Comparison of ENCODE assay signal across 10 cellular contexts in the genomic region with DNA sequence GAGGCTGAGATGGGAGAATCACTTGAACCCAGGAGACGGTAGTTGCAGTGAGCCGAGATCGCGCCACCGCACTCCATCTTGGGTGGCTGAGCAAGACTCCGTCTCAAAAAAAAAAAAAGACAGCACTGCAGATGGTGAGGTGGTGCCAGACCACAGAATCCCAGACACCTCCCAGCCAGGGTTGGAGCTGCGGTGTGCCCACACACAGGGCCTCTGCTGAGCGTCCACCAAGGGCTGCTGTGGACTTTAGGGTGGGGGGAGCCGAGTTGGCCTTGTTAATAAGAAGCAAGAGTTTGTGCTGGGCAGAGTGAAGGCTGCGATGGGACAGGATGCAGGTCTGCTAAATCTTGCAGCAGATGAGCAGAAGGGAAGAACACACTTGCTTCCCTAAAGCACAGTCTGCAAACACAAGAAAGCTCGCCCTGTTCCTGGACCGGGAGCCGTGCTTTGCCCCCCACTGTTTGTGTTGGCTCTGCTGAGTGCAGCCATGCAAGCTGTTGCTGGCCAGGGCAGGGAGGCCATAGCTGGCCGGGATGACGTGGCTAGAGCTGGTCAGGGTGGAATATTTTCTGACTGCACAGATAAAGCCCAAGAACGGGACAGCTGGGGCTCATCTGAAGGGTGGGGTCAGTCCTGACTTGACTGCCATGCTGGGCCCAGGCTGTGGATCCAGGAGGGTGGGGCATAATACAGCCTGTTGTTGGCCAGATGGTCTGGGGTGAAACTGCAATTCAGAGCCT. TPM values are rescaled to one million over a fixed set of nuclear protein-coding genes. Genes with fewer than 3 reads are reported as not detected.
A peak's percentile ranks its signal among the peaks of the same experiment; 100 is the strongest.
DNase-seq lines count a peak whose midpoint lies in the region; ATAC-seq lines count a peak whose summit lies in the region.
"Had no signal": no experiment of that assay in that cellular context is flagged by ENCODE, and none has a peak within 500 bp of the region (broad histone marks: within the 10 kb centered on the region; RNA-seq: fewer than 3 reads in every experiment).

No MANE protein-coding gene starts in this region.

- intact Hi-C loops in Right ventricle myocardium inferior (cut with DNase I) (no loop called here), cardiac septum (cut with DNase I) (no loop called here)
- intact Hi-C loops in activated T-helper 1 cell treated with anti-CD3 and anti-CD28 coated beads, Interleukin-12 subunit alpha, Interleukin-12 subunit beta, Interleukin-2, Interleukin-4 antibody, amounts not matched to agents 30 ng/mL and 10 ng/mL and 1 ng/mL, durations not matched to agents 14 hours and 24 hours and 36 hours (cut with micrococcal nuclease): no loop called here

- H3K27ac Mint-ChIP-seq in activated T-helper 1 cell treated with anti-CD3 and anti-CD28 coated beads, Interleukin-12 subunit alpha, Interleukin-12 subunit beta, Interleukin-2, Interleukin-4 antibody, amounts not matched to agents 30 ng/mL and 10 ng/mL and 1 ng/mL, durations not matched to agents 14 hours and 24 hours and 36 hours: no peak overlapping the region
- no peak overlapping the region for H3K27ac Mint-ChIP-seq in T-cell

- peaks cover 34% of the 10 kb centered on the region for H3K36me3 Mint-ChIP-seq in activated T-helper 1 cell treated with anti-CD3 and anti-CD28 coated beads, Interleukin-12 subunit alpha, Interleukin-12 subunit beta, Interleukin-2, Interleukin-4 antibody, amounts not matched to agents 30 ng/mL and 10 ng/mL and 1 ng/mL, durations not matched to agents 14 hours and 24 hours and 36 hours (ENCODE audit: low read depth)
- peaks cover 30% of the 10 kb centered on the region for H3K36me3 Mint-ChIP-seq in T-cell

- no peaks in the 10 kb centered on the region for H3K4me1 Mint-ChIP-seq in activated T-helper 1 cell treated with anti-CD3 and anti-CD28 coated beads, Interleukin-12 subunit alpha, Interleukin-12 subunit beta, Interleukin-2, Interleukin-4 antibody, amounts not matched to agents 30 ng/mL and 10 ng/mL and 1 ng/mL, durations not matched to agents 14 hours and 24 hours and 36 hours (ENCODE audit: low read depth)
- peaks cover 7 to 16% (median 8%) of the 10 kb centered on the region in 3 donors for H3K4me1 Mint-ChIP-seq in T-cell

- ATAC-seq in Right ventricle myocardium inferior (peak; percentile 92), HG03342 (IDR thresholded peaks at IDR 0.05; ENCODE audit: unreplicated experiment) (no peak), T-cell (replicated peaks in 1 of 4) (no peak)

- no peak overlapping the region for H3K4me3 Mint-ChIP-seq in activated T-helper 1 cell treated with anti-CD3 and anti-CD28 coated beads, Interleukin-12 subunit alpha, Interleukin-12 subunit beta, Interleukin-2, Interleukin-4 antibody, amounts not matched to agents 30 ng/mL and 10 ng/mL and 1 ng/mL, durations not matched to agents 14 hours and 24 hours and 36 hours
- H3K4me3 Mint-ChIP-seq in T-cell: no peak overlapping the region
- H3K4me3 Mint-ChIP-seq: central memory CD8-positive, alpha-beta T cell had no signal

- CTCF ChIA-PET in T-cell (lab: Charles Lee): no interaction called here

- POLR2A ChIA-PET in T-cell (lab: Charles Lee): no interaction called here

- peak; percentile 69 for DNase-seq in Right ventricle myocardium inferior (ENCODE audit: missing footprints)
- DNase-seq in cardiac septum (ENCODE audit: low spot score): no peak
- DNase-seq in fibroblast of peridontal ligament (ENCODE audit: extremely low read depth): peak; percentile 83
- peak; percentile 47 for DNase-seq in non-pigmented ciliary epithelial cell (ENCODE audit: low read depth)
- DNase-seq in activated T-helper 1 cell treated with anti-CD3 and anti-CD28 coated beads, Interleukin-12 subunit alpha, Interleukin-12 subunit beta, Interleukin-2, Interleukin-4 antibody, amounts not matched to agents 30 ng/mL and 10 ng/mL and 1 ng/mL, durations not matched to agents 14 hours and 24 hours and 36 hours (ENCODE audit: low spot score): no peak
- no peak for DNase-seq in SIG-M5 treated with dmso at 0.1 percent for 504 hours (lab: John Stamatoyannopoulos, UW; ENCODE audit: unreplicated experiment)
- DNase-seq in T-cell: no peak
- DNase-seq: activated CD4-positive, alpha-beta T cell treated with anti-CD3 and anti-CD28 coated beads for 1 hour had no signal

- no peaks in the 10 kb centered on the region for H3K27me3 Mint-ChIP-seq in activated T-helper 1 cell treated with anti-CD3 and anti-CD28 coated beads, Interleukin-12 subunit alpha, Interleukin-12 subunit beta, Interleukin-2, Interleukin-4 antibody, amounts not matched to agents 30 ng/mL and 10 ng/mL and 1 ng/mL, durations not matched to agents 14 hours and 24 hours and 36 hours (ENCODE audit: insufficient read depth)
- no peaks in the 10 kb centered on the region for H3K27me3 Mint-ChIP-seq in T-cell
- H3K27me3 Mint-ChIP-seq: central memory CD8-positive, alpha-beta T cell had no signal

- H3K9me3 Mint-ChIP-seq in activated T-helper 1 cell treated with anti-CD3 and anti-CD28 coated beads, Interleukin-12 subunit alpha, Interleukin-12 subunit beta, Interleukin-2, Interleukin-4 antibody, amounts not matched to agents 30 ng/mL and 10 ng/mL and 1 ng/mL, durations not matched to agents 14 hours and 24 hours and 36 hours: no peaks in the 10 kb centered on the region
- H3K9me3 Mint-ChIP-seq in T-cell: no peaks in the 10 kb centered on the region
- H3K9me3 Mint-ChIP-seq: central memory CD8-positive, alpha-beta T cell had no signal

RNA-seq across cellular contexts. Expression of a gene that starts 14.4 kb away (rescaled TPM):
- 32.7 TPM for total RNA-seq in Right ventricle myocardium inferior
- 36.4 TPM for total RNA-seq in cardiac septum
- total RNA-seq in activated T-helper 1 cell treated with anti-CD3 and anti-CD28 coated beads, Interleukin-12 subunit alpha, Interleukin-12 subunit beta, Interleukin-2, Interleukin-4 antibody, amounts not matched to agents 30 ng/mL and 10 ng/mL and 1 ng/mL, durations not matched to agents 14 hours and 24 hours and 36 hours: 69.1 and 70.1 TPM in 2 replicates
- 10 to 100 TPM; 21.1 to 34.2 (median 31.8) TPM for total RNA-seq in T-cell

RNA-seq across cellular contexts. Expression of a gene that starts 33.7 kb away (rescaled TPM):
- total RNA-seq in Right ventricle myocardium inferior (25.8 TPM), cardiac septum (25.3 TPM), T-cell (10 to 100 TPM; 36.1 to 42.1 (median 38.6) TPM)
- 51.6 and 52.8 TPM in 2 replicates for total RNA-seq in activated T-helper 1 cell treated with anti-CD3 and anti-CD28 coated beads, Interleukin-12 subunit alpha, Interleukin-12 subunit beta, Interleukin-2, Interleukin-4 antibody, amounts not matched to agents 30 ng/mL and 10 ng/mL and 1 ng/mL, durations not matched to agents 14 hours and 24 hours and 36 hours

RNA-seq across cellular contexts. Expression of a gene that starts 38.1 kb away (rescaled TPM):
- total RNA-seq in Right ventricle myocardium inferior (2.0 TPM), cardiac septum (1.6 TPM), T-cell (10 to 100 TPM in 1 of 5 donors, 1 to 10 TPM in 4; 6.0 to 10.2 (median 7.1) TPM)
- total RNA-seq in activated T-helper 1 cell treated with anti-CD3 and anti-CD28 coated beads, Interleukin-12 subunit alpha, Interleukin-12 subunit beta, Interleukin-2, Interleukin-4 antibody, amounts not matched to agents 30 ng/mL and 10 ng/mL and 1 ng/mL, durations not matched to agents 14 hours and 24 hours and 36 hours: 20.1 and 20.6 TPM in 2 replicates

RNA-seq across cellular contexts. Expression of a gene that starts 59.6 kb away (rescaled TPM):
- total RNA-seq in Right ventricle myocardium inferior: 23.0 TPM
- 24.3 TPM for total RNA-seq in cardiac septum
- total RNA-seq in activated T-helper 1 cell treated with anti-CD3 and anti-CD28 coated beads, Interleukin-12 subunit alpha, Interleukin-12 subunit beta, Interleukin-2, Interleukin-4 antibody, amounts not matched to agents 30 ng/mL and 10 ng/mL and 1 ng/mL, durations not matched to agents 14 hours and 24 hours and 36 hours: 31.5 and 34.5 TPM in 2 replicates
- 10 to 100 TPM; 32.6 to 46.1 (median 43.2) TPM for total RNA-seq in T-cell

Comparison
In these comparisons a context has a peak if more than half of its experiments do, and no peak if none do; other contexts are left out.
1. DNase-seq: peak in Right ventricle myocardium inferior (single experiment), fibroblast of peridontal ligament (single experiment) and non-pigmented ciliary epithelial cell (single experiment); none in cardiac septum (single experiment), activated T-helper 1 cell treated with anti-CD3 and anti-CD28 coated beads, Interleukin-12 subunit alpha, Interleukin-12 subunit beta, Interleukin-2, Interleukin-4 antibody, amounts not matched to agents 30 ng/mL and 10 ng/mL and 1 ng/mL, durations not matched to agents 14 hours and 24 hours and 36 hours (single experiment), SIG-M5 treated with dmso at 0.1 percent for 504 hours (single experiment) and T-cell (0 of 34).